16 cellular contexts compared by ENCODE assay signal in genomic region chr12:1773937-1774655, GRCh38. TPM values are rescaled to one million over a fixed set of nuclear protein-coding genes. Genes with fewer than 3 reads are reported as not detected.
DNase-seq lines count a peak whose midpoint lies in the region; ATAC-seq, FAIRE-seq and TF ChIP-seq lines count a peak whose summit lies in the region.
"Had no signal": no experiment of that assay in that cellular context is flagged by ENCODE, and none has a peak within 500 bp of the region (broad histone marks: within the 10 kb centered on the region; RNA-seq: fewer than 3 reads in every experiment).

No MANE protein-coding gene starts in this region.

- TF ChIP-seq POLR2A in prostate gland (IDR thresholded peaks at IDR 0.05) (no peak), lower leg skin (IDR thresholded peaks at IDR 0.05) (no peak)

- CTCF ChIA-PET in T-cell (lab: Charles Lee) = no interaction called here

- H3K9me3 Mint-ChIP-seq in glutamatergic neuron (ENCODE audit: unreplicated experiment) (peaks cover 9% of the 10 kb centered on the region), T-cell (no peaks in the 10 kb centered on the region)
- H3K9me3 Mint-ChIP-seq in T-helper 2 cell treated with Interferon-gamma antibody and Interleukin-4, amounts not matched to agents 5 μg/mL and 100 μg/mL, for 36 hours = no peaks in the 10 kb centered on the region
- H3K9me3 Mint-ChIP-seq: CD4-positive, alpha-beta memory T cell; stimulated activated memory B cell treated with anti-CD40 and anti-IgM and Interleukin-4, amounts not matched to agents 10 μg/mL and 1 μg/mL and 100 μg/mL, for 72 hours had no signal

- peaks cover 3% of the 10 kb centered on the region for H3K27me3 Mint-ChIP-seq in glutamatergic neuron (ENCODE audit: unreplicated experiment)
- no peaks in the 10 kb centered on the region for H3K27me3 Mint-ChIP-seq in T-helper 2 cell treated with Interferon-gamma antibody and Interleukin-4, amounts not matched to agents 5 μg/mL and 100 μg/mL, for 36 hours (ENCODE audit: low read depth)
- no peaks in the 10 kb centered on the region for H3K27me3 Mint-ChIP-seq in T-cell
- H3K27me3 Mint-ChIP-seq: CD4-positive, alpha-beta memory T cell; stimulated activated memory B cell treated with anti-CD40 and anti-IgM and Interleukin-4, amounts not matched to agents 10 μg/mL and 1 μg/mL and 100 μg/mL, for 72 hours had no signal

- intact Hi-C loops in prostate gland (cut with DNase I) (no loop called here), lower leg skin (cut with DNase I; ENCODE audit: low total_unique reads) (no loop called here)

- POLR2A ChIA-PET in T-cell (lab: Charles Lee) = no interaction called here

- no peaks in the 10 kb centered on the region for H3K27me3 ChIP-seq in prostate gland (replicated peaks; ENCODE audit: insufficient read depth)

- H3K4me3 Mint-ChIP-seq in glutamatergic neuron (ENCODE audit: unreplicated experiment) = peak overlapping the region; percentile 53
- no peak overlapping the region for H3K4me3 Mint-ChIP-seq in T-helper 2 cell treated with Interferon-gamma antibody and Interleukin-4, amounts not matched to agents 5 μg/mL and 100 μg/mL, for 36 hours
- no peak overlapping the region for H3K4me3 Mint-ChIP-seq in T-cell
- H3K4me3 Mint-ChIP-seq: CD4-positive, alpha-beta memory T cell; stimulated activated memory B cell treated with anti-CD40 and anti-IgM and Interleukin-4, amounts not matched to agents 10 μg/mL and 1 μg/mL and 100 μg/mL, for 72 hours had no signal

- H3K4me1 Mint-ChIP-seq in glutamatergic neuron (ENCODE audit: low read depth, unreplicated experiment) (peaks cover 66% of the 10 kb centered on the region), T-cell (peaks cover 7 to 16% (median 7%) of the 10 kb centered on the region in 3 donors)
- H3K4me1 Mint-ChIP-seq in T-helper 2 cell treated with Interferon-gamma antibody and Interleukin-4, amounts not matched to agents 5 μg/mL and 100 μg/mL, for 36 hours (ENCODE audit: low read depth) = peaks cover 5% of the 10 kb centered on the region

- ATAC-seq in T-cell (replicated peaks in 1 of 4) = no peak
- ATAC-seq: stimulated activated memory B cell treated with anti-CD40 and anti-IgM and Interleukin-4, amounts not matched to agents 10 μg/mL and 1 μg/mL and 100 μg/mL, for 72 hours had no signal

- in situ Hi-C loops in SK-MEL-5 (cut with HindIII; ENCODE audit: low pct_unique_long_range_greater_than_20kb, low sequenced_read_pairs) = no loop called here

- H3K4me3 ChIP-seq in prostate gland = no peak overlapping the region
- H3K4me3 ChIP-seq in lower leg skin (ENCODE audit: low read depth, poor library complexity, severe bottlenecking) = no peak overlapping the region

- peak; percentile 58 for FAIRE-seq in D721Med (lab: Jason Lieb, UNC)

- H3K4me1 ChIP-seq in prostate gland (replicated peaks) = no peaks in the 10 kb centered on the region

- 31% methylated on average over 4 of the region's 4 CpGs for WGBS in prostate gland
- WGBS in lower leg skin, 2 donors = 58 to 65% methylated on average over 4 of the region's 4 CpGs

- no peaks in the 10 kb centered on the region for H3K9me3 ChIP-seq in prostate gland

- H3K27ac ChIP-seq in prostate gland = peak overlapping the region in 1 of 2 donors; percentile 32
- H3K27ac ChIP-seq: HL-60 had no signal

- no peaks in the 10 kb centered on the region for H3K36me3 ChIP-seq in prostate gland

- TF ChIP-seq CTCF in D721Med (IDR thresholded peaks at IDR 0.05; ENCODE audit: insufficient read depth, missing control alignments) (no peak), glutamatergic neuron (IDR thresholded peaks at IDR 0.05; ENCODE audit: partially characterized antibody, unreplicated experiment) (no peak), prostate gland (IDR thresholded peaks at IDR 0.05) (no peak), lower leg skin (IDR thresholded peaks at IDR 0.05) (no peak)

- DNase-seq in D721Med (ENCODE audit: insufficient read length, low spot score) (no peak), SK-MEL-5 (ENCODE audit: low read depth, low spot score) (peak; percentile 31), glutamatergic neuron (no peak), prostate gland (ENCODE audit: low spot score) (peak; percentile 37), T-cell (no peak), lower leg skin (ENCODE audit: low spot score in 2 of 2) (no peak)
- DNase-seq in activated CD8-positive, alpha-beta memory T cell treated with anti-CD3 and anti-CD28 coated beads, Interleukin-2, amount 50 U/mL, for 48 hours = no peak
- DNase-seq in T-helper 2 cell treated with Interferon-gamma antibody and Interleukin-4, amounts not matched to agents 5 μg/mL and 100 μg/mL, for 36 hours (ENCODE audit: low spot score) = no peak
- DNase-seq: activated CD4-positive, CD25-positive, alpha-beta regulatory T cell treated with anti-CD3 and anti-CD28 coated beads, Interleukin-2, amount 50 U/mL, for 72 hours; CD4-positive, alpha-beta memory T cell; MV-4-11; NCI-H524; SIG-M5 had no signal

- peak overlapping the region; percentile 87 for H3K27ac Mint-ChIP-seq in glutamatergic neuron (ENCODE audit: unreplicated experiment)
- H3K27ac Mint-ChIP-seq in T-helper 2 cell treated with Interferon-gamma antibody and Interleukin-4, amounts not matched to agents 5 μg/mL and 100 μg/mL, for 36 hours = no peak overlapping the region
- no peak overlapping the region for H3K27ac Mint-ChIP-seq in T-cell
- H3K27ac Mint-ChIP-seq: stimulated activated memory B cell treated with anti-CD40 and anti-IgM and Interleukin-4, amounts not matched to agents 10 μg/mL and 1 μg/mL and 100 μg/mL, for 72 hours had no signal

- H3K36me3 Mint-ChIP-seq in glutamatergic neuron (ENCODE audit: unreplicated experiment) (no peaks in the 10 kb centered on the region), T-cell (peaks cover 35% of the 10 kb centered on the region)
- H3K36me3 Mint-ChIP-seq in T-helper 2 cell treated with Interferon-gamma antibody and Interleukin-4, amounts not matched to agents 5 μg/mL and 100 μg/mL, for 36 hours (ENCODE audit: low read depth) = peaks cover 26% of the 10 kb centered on the region

RNA-seq across cellular contexts. Expression of gene LRTM2, which starts 46.3 kb away (rescaled TPM):
- total RNA-seq in SK-MEL-5 (2014; rRNA removed; shearing (Covaris generic)) = not detected in 2 replicates
- not detected in 2 replicates for polyA plus RNA-seq in SK-MEL-5 (2015; cell fraction: cytosol; rRNA removed)
- not detected in 2 replicates for polyA plus RNA-seq in SK-MEL-5 (2015; cell fraction: nucleus; rRNA removed)
- total RNA-seq in glutamatergic neuron (ENCODE audit: unreplicated experiment) (14.6 TPM), prostate gland (not detected), T-cell (not detected), lower leg skin (not detected)
- total RNA-seq: CD4-positive, alpha-beta memory T cell; epithelial cell of proximal tubule had no signal
- polyA plus RNA-seq: CD4-positive, alpha-beta memory T cell had no signal

Comparison
In these comparisons a context has a peak if more than half of its experiments do, and no peak if none do; other contexts are left out.
1. DNase-seq: peak in SK-MEL-5 (single experiment) and prostate gland (single experiment); none in D721Med (single experiment), glutamatergic neuron (single experiment), activated CD8-positive, alpha-beta memory T cell treated with anti-CD3 and anti-CD28 coated beads, Interleukin-2, amount 50 U/mL, for 48 hours (single experiment), T-helper 2 cell treated with Interferon-gamma antibody and Interleukin-4, amounts not matched to agents 5 μg/mL and 100 μg/mL, for 36 hours (single experiment), T-cell (0 of 34) and lower leg skin (0 of 2).
2. RNA of gene LRTM2, which starts 46.3 kb away (total RNA-seq): 14.6 TPM in glutamatergic neuron (single experiment); not detected in prostate gland, not detected in SK-MEL-5, not detected in T-cell and not detected in lower leg skin; every median in the first group is over 10 times any median in the second.